17 cellular contexts compared by ENCODE assay signal in the genomic region with DNA sequence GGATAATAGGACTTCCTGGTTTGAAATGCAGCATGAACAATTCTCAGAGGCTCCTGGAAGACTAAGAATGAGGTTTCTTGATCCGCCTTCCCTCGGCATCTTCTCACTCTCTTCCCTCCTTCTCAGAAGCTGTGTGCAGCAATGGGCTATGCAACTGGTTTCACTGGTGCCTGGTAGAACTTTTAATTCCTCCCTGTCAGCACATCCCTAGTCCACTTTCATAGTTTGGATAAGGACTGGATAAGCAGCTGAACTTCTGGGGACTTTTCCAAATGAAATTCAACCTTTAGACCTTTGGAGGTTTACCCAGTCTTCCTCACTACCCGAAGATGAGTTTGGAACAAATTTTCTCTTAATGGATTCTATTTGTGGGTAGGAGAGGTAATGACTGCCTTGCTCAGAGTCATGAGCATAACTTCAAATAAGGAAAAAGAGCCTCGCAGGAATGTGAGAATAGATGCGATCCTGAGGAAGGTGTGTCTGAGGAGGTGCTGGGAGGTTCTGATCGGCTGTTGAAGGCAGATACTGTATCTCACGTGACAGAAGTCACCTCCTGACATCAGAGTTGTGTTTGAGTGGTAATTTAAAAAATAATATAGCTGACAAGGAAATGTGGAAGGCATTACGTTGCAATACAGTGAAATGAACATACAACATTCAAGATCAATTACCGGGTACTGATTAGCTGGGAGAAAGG. TPM values are rescaled to one million over a fixed set of nuclear protein-coding genes. Genes with fewer than 3 reads are reported as not detected.
DNase-seq lines count a peak whose midpoint lies in the region; ATAC-seq, FAIRE-seq and TF ChIP-seq lines count a peak whose summit lies in the region.
"Had no signal": no experiment of that assay in that cellular context is flagged by ENCODE, and none has a peak within 500 bp of the region (broad histone marks: within the 10 kb centered on the region; RNA-seq: fewer than 3 reads in every experiment).

No MANE protein-coding gene starts in this region.

- H3K36me3 ChIP-seq in K562 (ENCODE audit: control insufficient read depth, insufficient read depth, low read length) (no peaks in the 10 kb centered on the region), cardiac muscle cell (no peaks in the 10 kb centered on the region)

- H3K27ac ChIP-seq in K562 (ENCODE audit: extremely low read depth, low read depth, low read length): peak overlapping the region; percentile 26; the same call in 2 of the 3 replicates
- H3K27ac ChIP-seq in cardiac muscle cell: peak overlapping the region; percentile 30
- H3K27ac ChIP-seq: A549, C4-2B, HL-60 had no signal

- no peaks in the 10 kb centered on the region for H4K20me1 ChIP-seq in K562 (replicated peaks; ENCODE audit: control insufficient read depth, insufficient read depth, low read length)

- BruUV-seq in K562 (replicated peaks; lab: Mats Ljungman, UMichigan): no TSS peak

- ATAC-seq in K562: peak; percentile 78
- ATAC-seq in left ventricle myocardium superior: peak; percentile 79
- ATAC-seq in HG03139 (IDR thresholded peaks at IDR 0.05; ENCODE audit: unreplicated experiment): no peak
- ATAC-seq: A549; CD8-positive, alpha-beta T cell had no signal

- H3K27me3 ChIP-seq in K562 (ENCODE audit: control insufficient read depth in 2 of 2, insufficient read depth in 2 of 2, low read length in 2 of 2): no peaks in the 10 kb centered on the region
- H3K27me3 ChIP-seq in cardiac muscle cell: no peaks in the 10 kb centered on the region
- H3K27me3 ChIP-seq: BE2C had no signal

- no peaks in the 10 kb centered on the region for H3K79me2 ChIP-seq in K562 (ENCODE audit: control insufficient read depth, insufficient read depth, low read length)

- TF ChIP-seq RAD21 in K562 (CRISPR knock-in tag; conservative IDR thresholded peaks at IDR 0.05 in 1 of 2, IDR thresholded peaks at IDR 0.05 in 1 of 2): no peak

- peak; percentile 48 for FAIRE-seq in K562 (lab: Jason Lieb, UNC)
- FAIRE-seq: A549, GM12892 had no signal

- DNase-seq in K562 (ENCODE audit: extremely low read depth in 1 of 4, low spot score in 3 of 4): peak; percentile 48 to 77 (median 52)
- no peak for DNase-seq in cardiac muscle cell (ENCODE audit: low read depth in 1 of 2, low spot score in 1 of 2)
- no peak for DNase-seq in left ventricle myocardium superior
- no peak for DNase-seq in NCI-H2196 treated with DMSO at 0.1 percent for 48 hours (lab: John Stamatoyannopoulos, UW; ENCODE audit: unreplicated experiment)
- DNase-seq in ecto neural progenitor cell (ENCODE audit: low spot score): no peak
- DNase-seq: BE2C; CD8-positive, alpha-beta T cell; COR-L47; DND-41; GDM1; HCEC 1CT; HFFc6 had no signal

- no peaks in the 10 kb centered on the region; the same call in none of the 2 replicates for H3K9me3 ChIP-seq in K562 (replicated peaks; ENCODE audit: control insufficient read depth, insufficient read depth, low read depth, low read length)
- no peaks in the 10 kb centered on the region for H3K9me3 ChIP-seq in cardiac muscle cell (ENCODE audit: low read depth)
- H3K9me3 ChIP-seq: A549, BE2C had no signal

- peak overlapping the region; percentile 60 for H2AFZ ChIP-seq in K562 (ENCODE audit: low read depth, low read length)

- WGBS in K562 (ENCODE audit: insufficient coverage, low coverage, missing lambda C conversion rate): 14% methylated on average over 9 of the region's 9 CpGs

- no peak overlapping the region; a peak in 2 of 4 replicates for H3K9ac ChIP-seq in K562 (ENCODE audit: insufficient read depth in 1 of 2, low read depth in 2 of 2, low read length in 2 of 2)

- no peak for TF ChIP-seq POLR2A in K562 (conservative IDR thresholded peaks at IDR 0.05)

- CTCF ChIA-PET in K562 (lab: Yijun Ruan, JAX; ENCODE audit: low intra/inter-chr PET ratio): interaction anchor here (1.1 kb wide), 1 partner anchor 80 kb away, joined by 3 read pairs; no protein-coding TSS in a partner anchor

- no peak overlapping the region for H3K4me2 ChIP-seq in K562 (ENCODE audit: insufficient read depth, low read length)
- H3K4me2 ChIP-seq: A549 had no signal

- H3K4me1 ChIP-seq in K562 (replicated peaks in 1 of 2; ENCODE audit: control insufficient read depth in 2 of 2, insufficient read depth in 2 of 2, low read length in 2 of 2) (peaks cover 5 to 20% of the 10 kb centered on the region in 2 experiments; a peak in 3 of 5 replicates), cardiac muscle cell (ENCODE audit: low read depth) (peaks cover 12% of the 10 kb centered on the region)
- H3K4me1 ChIP-seq: A549, BE2C had no signal

- in situ Hi-C loops in K562 (cut with MboI): no loop called here

- no peaks in the 10 kb centered on the region for H3K9me1 ChIP-seq in K562 (ENCODE audit: control insufficient read depth, insufficient read depth, low read length)

- H3K4me3 ChIP-seq in K562 (no peak overlapping the region), cardiac muscle cell (no peak overlapping the region)
- H3K4me3 ChIP-seq: A549 had no signal

- intact Hi-C loops in K562 (cut with micrococcal nuclease): loop anchor here (5.0 kb wide), 1 partner anchor 59 kb away; no protein-coding TSS in a partner anchor
- intact Hi-C loops in left ventricle myocardium superior (cut with micrococcal nuclease): no loop called here

- TF ChIP-seq CTCF in K562 (IDR thresholded peaks at IDR 0.05 in 2 of 3, conservative IDR thresholded peaks at IDR 0.05 in 1 of 3; ENCODE audit: insufficient read depth in 2 of 3, low read depth in 1 of 3, low read length in 3 of 3) (no peak), cardiac muscle cell (IDR thresholded peaks at IDR 0.05; ENCODE audit: low read depth, low read length) (no peak)

- POLR2A ChIA-PET in K562 (lab: Yijun Ruan, JAX): interaction anchor here (0.6 kb wide), 1 partner anchor 18 kb away, joined by 4 read pairs; no protein-coding TSS in a partner anchor

- TF ChIP-seq EP300 in K562 (IDR thresholded peaks at IDR 0.05; ENCODE audit: low read length): no peak

TF ChIP-seq in K562, 482 proteins besides CTCF, POLR2A, EP300 and RAD21 (continues in another document):
- TF ChIP-seq CBFA2T3 (IDR thresholded peaks at IDR 0.05) (peak; percentile 81), CC2D1A (IDR thresholded peaks at IDR 0.05) (peak; percentile 43; the same call in 1 of the 2 replicates), RAD51 (IDR thresholded peaks at IDR 0.05; ENCODE audit: borderline replicate concordance, low read depth) (peak; percentile 49; the same call in 1 of the 2 replicates), POLR2G (IDR thresholded peaks at IDR 0.05; ENCODE audit: low read depth, low read length) (no peak), ZNF589 (CRISPR knock-in tag; IDR thresholded peaks at IDR 0.05; ENCODE audit: low read depth) (no peak), SRSF3 (IDR thresholded peaks at IDR 0.05; ENCODE audit: insufficient read depth, low read length) (no peak), ZNF511 (CRISPR knock-in tag; IDR thresholded peaks at IDR 0.05) (no peak), CREB1 (IDR thresholded peaks at IDR 0.05) (peak; percentile 22; the same call in 1 of the 2 replicates), CREB1 (CRISPR knock-in tag; IDR thresholded peaks at IDR 0.05) (no peak)
- TF ChIP-seq, protein P1, sequence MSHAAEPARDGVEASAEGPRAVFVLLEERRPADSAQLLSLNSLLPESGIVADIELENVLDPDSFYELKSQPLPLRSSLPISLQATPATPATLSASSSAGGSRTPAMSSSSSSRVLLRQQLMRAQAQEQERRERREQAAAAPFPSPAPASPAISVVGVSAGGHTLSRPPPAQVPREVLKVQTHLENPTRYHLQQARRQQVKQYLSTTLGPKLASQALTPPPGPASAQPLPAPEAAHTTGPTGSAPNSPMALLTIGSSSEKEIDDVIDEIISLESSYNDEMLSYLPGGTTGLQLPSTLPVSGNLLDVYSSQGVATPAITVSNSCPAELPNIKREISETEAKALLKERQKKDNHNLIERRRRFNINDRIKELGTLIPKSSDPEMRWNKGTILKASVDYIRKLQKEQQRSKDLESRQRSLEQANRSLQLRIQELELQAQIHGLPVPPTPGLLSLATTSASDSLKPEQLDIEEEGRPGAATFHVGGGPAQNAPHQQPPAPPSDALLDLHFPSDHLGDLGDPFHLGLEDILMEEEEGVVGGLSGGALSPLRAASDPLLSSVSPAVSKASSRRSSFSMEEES (CRISPR knock-in tag; IDR thresholded peaks at IDR 0.05): peak; percentile 15; the same call in 1 of the 2 replicates
- TF ChIP-seq, protein P2, sequence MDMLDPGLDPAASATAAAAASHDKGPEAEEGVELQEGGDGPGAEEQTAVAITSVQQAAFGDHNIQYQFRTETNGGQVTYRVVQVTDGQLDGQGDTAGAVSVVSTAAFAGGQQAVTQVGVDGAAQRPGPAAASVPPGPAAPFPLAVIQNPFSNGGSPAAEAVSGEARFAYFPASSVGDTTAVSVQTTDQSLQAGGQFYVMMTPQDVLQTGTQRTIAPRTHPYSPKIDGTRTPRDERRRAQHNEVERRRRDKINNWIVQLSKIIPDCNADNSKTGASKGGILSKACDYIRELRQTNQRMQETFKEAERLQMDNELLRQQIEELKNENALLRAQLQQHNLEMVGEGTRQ (CRISPR knock-in tag; IDR thresholded peaks at IDR 0.05): peak; percentile 50

RNA-seq across cellular contexts. Expression of gene HAND2, which starts 56.0 kb away (rescaled TPM):
- total RNA-seq in K562 (2011; cell fraction: chromatin; rRNA removed; ENCODE audit: low replicate concordance): 15.5 and 17.1 TPM in 2 replicates
- total RNA-seq in K562 (2011; cell fraction: nucleolus; rRNA removed): 13.2 and 15.0 TPM in 2 replicates
- total RNA-seq in K562 (2011; cell fraction: nucleoplasm; rRNA removed): 12.4 and 14.3 TPM in 2 replicates
- total RNA-seq in K562 (2014; rRNA removed): 11.8 and 12.8 TPM in 2 replicates
- 3.0 and 3.3 TPM in 2 replicates for total RNA-seq in K562 (2014; rRNA removed; fragmentation: Illumina TruSeq; extraction: Trizol)
- total RNA-seq in K562 (2015; rRNA removed; fragmentation: Illumina TruSeq; extraction: Trizol): 4.2 and 5.6 TPM in 2 replicates
- 6.0 and 6.6 TPM in 2 replicates for total RNA-seq in K562 (2021)
- 0.58 and 2.6 TPM in 2 replicates for polyA plus RNA-seq in K562 (2011; rRNA removed)
- 0.43 and 1.7 TPM in 2 replicates for polyA plus RNA-seq in K562 (2011; cell fraction: cytosol; rRNA removed)
- 0.94 and 6.5 TPM in 2 replicates for polyA plus RNA-seq in K562 (2011; cell fraction: nucleus; rRNA removed)
- 4.1 and 4.4 TPM in 2 replicates for polyA plus RNA-seq in K562 (2012)
- 4.9 and 6.4 TPM in 2 replicates for polyA plus RNA-seq in K562 (2014; fragmentation: Illumina TruSeq; extraction: Trizol)
- polyA plus RNA-seq in K562 (2014; fragmentation: Nextera tagmentation; extraction: Ambion mirVana): 1 to 10 TPM; 1.7 to 2.0 TPM
- 4.9 and 6.6 TPM in 2 replicates for polyA plus RNA-seq in K562 (2014; rRNA removed)
- polyA minus RNA-seq in K562 (2011; rRNA and poly(A)+ RNA removed): 0.30 and 2.8 TPM in 2 replicates
- polyA minus RNA-seq in K562 (2011; cell fraction: cytosol; rRNA and poly(A)+ RNA removed): 2.8 TPM in 1 of 2 replicates, not detected in the other
- 1.3 and 3.5 TPM in 2 replicates for polyA minus RNA-seq in K562 (2011; cell fraction: nucleus; rRNA and poly(A)+ RNA removed)
- total RNA-seq in cardiac muscle cell: 352 and 607 TPM in 2 replicates
- 175 and 199 TPM in 2 replicates for polyA plus RNA-seq in cardiac muscle cell
- total RNA-seq in left ventricle myocardium superior: 180 TPM
- total RNA-seq: CD8-positive, alpha-beta T cell had no signal

Comparison
In these comparisons a context has a peak if more than half of its experiments do, and no peak if none do; other contexts are left out.
1. DNase-seq: peak in K562 (4 of 4); none in cardiac muscle cell (0 of 2), left ventricle myocardium superior (single experiment), NCI-H2196 treated with DMSO at 0.1 percent for 48 hours (single experiment) and ecto neural progenitor cell (single experiment).
2. RNA of gene HAND2, which starts 56.0 kb away (total RNA-seq): 352 to 607 TPM in cardiac muscle cell and 180 TPM in left ventricle myocardium superior (single experiment); 3.0 to 17.1 TPM in K562; every median in the first group is over 10 times any median in the second.